Comparison of ENCODE assay signal across 8 cellular contexts in the genomic region with DNA sequence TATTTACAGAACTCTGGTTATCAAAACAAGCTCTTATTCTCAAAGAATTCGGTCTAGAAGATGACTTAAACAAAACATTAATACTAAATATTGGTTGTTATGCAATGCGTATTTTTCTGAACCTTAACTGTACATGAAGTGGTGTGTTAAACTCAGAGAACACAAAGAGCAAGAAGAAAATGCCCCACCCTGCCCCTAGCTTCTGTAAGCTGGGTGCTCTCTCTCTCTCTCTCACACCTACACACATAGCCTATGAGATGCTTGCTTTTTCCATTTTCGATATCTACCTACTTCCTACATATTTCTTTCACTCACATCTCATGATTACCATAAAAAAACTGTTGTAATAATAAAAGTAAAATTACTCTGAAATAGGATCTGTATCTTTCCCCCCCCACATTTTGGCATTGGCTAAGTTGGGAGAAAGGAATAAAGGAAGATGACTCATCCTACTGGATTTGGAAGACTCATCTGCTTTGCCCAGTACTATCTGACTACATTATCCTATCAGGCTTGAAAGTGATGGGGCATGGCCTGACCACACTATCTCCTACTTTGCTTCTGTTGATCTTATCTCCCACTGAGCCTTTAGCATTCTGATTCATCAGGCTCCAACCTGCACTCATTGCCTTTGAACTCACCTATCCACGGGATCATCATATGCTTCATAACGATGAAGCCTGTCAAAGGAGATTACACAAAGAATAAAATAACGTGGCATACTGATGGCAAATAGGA. TPM values are rescaled to one million over a fixed set of nuclear protein-coding genes. Genes with fewer than 3 reads are reported as not detected.
A peak's percentile ranks its signal among the peaks of the same experiment; 100 is the strongest.
DNase-seq lines count a peak whose midpoint lies in the region; ATAC-seq, FAIRE-seq and TF ChIP-seq lines count a peak whose summit lies in the region.

No MANE protein-coding gene starts in this region.

- DNase-seq in GM04504 (ENCODE audit: low read depth) (peak; percentile 39), NCI-H146 treated with DMSO at 0.1 percent for 48 hours (lab: John Stamatoyannopoulos, UW; ENCODE audit: unreplicated experiment) (peak; percentile 11), epithelial cell of esophagus (ENCODE audit: low read depth) (peak; percentile 45), omental fat pad (ENCODE audit: low spot score) (no peak), AML-193 (lab: John Stamatoyannopoulos, UW) (no peak), frontal cortex (ENCODE audit: low spot score in 2 of 2) (no peak), D341Med (ENCODE audit: low spot score) (no peak), COR-L47 (lab: John Stamatoyannopoulos, UW) (no peak)

- peak; percentile 65 for ATAC-seq in omental fat pad (ENCODE audit: low FRiP score)

- H3K4me3 ChIP-seq in epithelial cell of esophagus (ENCODE audit: low read length): no peak overlapping the region

- FAIRE-seq in frontal cortex (lab: Jason Lieb, UNC): no peak

- no peak for TF ChIP-seq CTCF in epithelial cell of esophagus (IDR thresholded peaks at IDR 0.05; ENCODE audit: insufficient read depth, low read depth, low read length, missing control alignments)
- TF ChIP-seq CTCF in omental fat pad (IDR thresholded peaks at IDR 0.05): no peak

RNA-seq across cellular contexts. Expression of gene CRYZ, which starts 2.9 kb away (rescaled TPM):
- total RNA-seq in omental fat pad (10 to 100 TPM in 3 of 4 donors, 1 to 10 TPM in 1; 9.1 to 33.2 (median 22.6) TPM), frontal cortex (7.7 TPM)

RNA-seq across cellular contexts. Expression of gene TYW3, which starts 3.0 kb away (rescaled TPM):
- 10 to 100 TPM; 11.2 to 19.7 (median 13.6) TPM for total RNA-seq in omental fat pad
- total RNA-seq in frontal cortex: 4.9 TPM

RNA-seq across cellular contexts. Expression of gene ERICH3, which starts 56.3 kb away (rescaled TPM):
- under 1 TPM in 2 of 4 donors, not detected in 2; 0.09 to 0.24 TPM for total RNA-seq in omental fat pad
- 16.7 TPM for total RNA-seq in frontal cortex

Comparison
In these comparisons a context has a peak if more than half of its experiments do, and no peak if none do; other contexts are left out.
1. DNase-seq: peak in GM04504 (single experiment), NCI-H146 treated with DMSO at 0.1 percent for 48 hours (single experiment) and epithelial cell of esophagus (single experiment); none in omental fat pad (single experiment), AML-193 (0 of 2), frontal cortex (0 of 2), D341Med (single experiment) and COR-L47 (single experiment).
2. RNA of gene ERICH3, which starts 56.3 kb away (total RNA-seq): 16.7 TPM in frontal cortex (single experiment); 0.09 to 0.24 TPM in omental fat pad; every median in the first group is over 10 times any median in the second.